ENCODE assay signal across 9 cellular contexts in genomic region chr2:189210250-189211075, GRCh38. TPM values are rescaled to one million over a fixed set of nuclear protein-coding genes. Genes with fewer than 3 reads are reported as not detected.
DNase-seq lines count a peak whose midpoint lies in the region; ATAC-seq and TF ChIP-seq lines count a peak whose summit lies in the region.
"Had no signal": no experiment of that assay in that cellular context is flagged by ENCODE, and none has a peak within 500 bp of the region (broad histone marks: within the 10 kb centered on the region; RNA-seq: fewer than 3 reads in every experiment).

No MANE protein-coding gene starts in this region.

- CTCF ChIA-PET in activated CD4-positive, alpha-beta T cell treated with anti-CD3 and anti-CD28 coated beads for 36 hours (lab: Charles Lee) = interaction anchor here (1.0 kb wide), 1 partner anchor 116 kb away, joined by 4 read pairs; no protein-coding TSS in a partner anchor
- CTCF ChIA-PET in activated CD4-positive, alpha-beta memory T cell treated with anti-CD3 and anti-CD28 coated beads, Interleukin-2, amount 10 ng/mL, durations not matched to agents 7 days and 5 days (lab: Charles Lee) = no interaction called here

- peaks cover 6% of the 10 kb centered on the region for H3K4me1 ChIP-seq in hepatocyte (ENCODE audit: insufficient read depth)
- H3K4me1 ChIP-seq in subcutaneous abdominal adipose tissue (ENCODE audit: control insufficient read depth in 5 of 5, insufficient read depth in 5 of 5, low read length in 5 of 5) = peaks cover 0 to 32% (median 24%) of the 10 kb centered on the region in 5 donors

- H3K36me3 ChIP-seq in hepatocyte (replicated peaks; ENCODE audit: insufficient read depth, low read depth) (no peaks in the 10 kb centered on the region), subcutaneous abdominal adipose tissue (ENCODE audit: control insufficient read depth in 5 of 5, insufficient read depth in 5 of 5, low read length in 5 of 5) (no peaks in the 10 kb centered on the region)

- POLR2A ChIA-PET in activated CD4-positive, alpha-beta T cell treated with anti-CD3 and anti-CD28 coated beads for 36 hours (lab: Charles Lee) = no interaction called here
- POLR2A ChIA-PET in activated CD4-positive, alpha-beta memory T cell treated with anti-CD3 and anti-CD28 coated beads, Interleukin-2, amount 10 ng/mL, durations not matched to agents 7 days and 5 days (lab: Charles Lee) = interaction anchor here (0.8 kb wide), 1 partner anchor 13 kb away, joined by 3 read pairs; no protein-coding TSS in a partner anchor

- H3K27me3 ChIP-seq in hepatocyte (no peaks in the 10 kb centered on the region), subcutaneous abdominal adipose tissue (ENCODE audit: control insufficient read depth in 5 of 5, insufficient read depth in 4 of 5, low read length in 5 of 5) (no peaks in the 10 kb centered on the region)

- H3K9me2 ChIP-seq in hepatocyte (replicated peaks; ENCODE audit: insufficient read depth) = no peaks in the 10 kb centered on the region

- no peaks in the 10 kb centered on the region for H3K9me3 Mint-ChIP-seq in activated CD4-positive, alpha-beta T cell treated with anti-CD3 and anti-CD28 coated beads for 36 hours (ENCODE audit: low read depth)
- H3K9me3 Mint-ChIP-seq in activated CD4-positive, alpha-beta memory T cell treated with anti-CD3 and anti-CD28 coated beads, Interleukin-2, amount 10 ng/mL, durations not matched to agents 7 days and 5 days = no peaks in the 10 kb centered on the region
- H3K9me3 Mint-ChIP-seq: activated B cell treated with CpG ODN at 0.5 μM for 24 hours had no signal

- H3K27ac ChIP-seq in hepatocyte (peak overlapping the region; percentile 86), subcutaneous abdominal adipose tissue (ENCODE audit: low read depth, low read length) (peak overlapping the region; percentile 97)

- peak overlapping the region in 3 of 5 donors; percentile 31 to 82 (median 63) for H3K9ac ChIP-seq in subcutaneous abdominal adipose tissue (ENCODE audit: low read length in 5 of 5)

- no peaks in the 10 kb centered on the region for H3K36me3 Mint-ChIP-seq in activated CD4-positive, alpha-beta T cell treated with anti-CD3 and anti-CD28 coated beads for 36 hours (ENCODE audit: low read depth)
- no peaks in the 10 kb centered on the region for H3K36me3 Mint-ChIP-seq in activated CD4-positive, alpha-beta memory T cell treated with anti-CD3 and anti-CD28 coated beads, Interleukin-2, amount 10 ng/mL, durations not matched to agents 7 days and 5 days (ENCODE audit: low read depth)

- no peaks in the 10 kb centered on the region for H4K20me1 ChIP-seq in hepatocyte (ENCODE audit: insufficient read depth, poor library complexity, severe bottlenecking)

- no peak for TF ChIP-seq CTCF in hepatocyte (IDR thresholded peaks at IDR 0.05; ENCODE audit: poor library complexity)

- H3K4me3 Mint-ChIP-seq in activated CD4-positive, alpha-beta T cell treated with anti-CD3 and anti-CD28 coated beads for 36 hours = no peak overlapping the region
- no peak overlapping the region for H3K4me3 Mint-ChIP-seq in activated CD4-positive, alpha-beta memory T cell treated with anti-CD3 and anti-CD28 coated beads, Interleukin-2, amount 10 ng/mL, durations not matched to agents 7 days and 5 days
- H3K4me3 Mint-ChIP-seq: activated B cell treated with CpG ODN at 0.5 μM for 24 hours had no signal

- 36% methylated on average over 7 of the region's 7 CpGs for WGBS in hepatocyte (ENCODE audit: low lambda C conversion rate, missing lambda C conversion rate)

- peaks cover 11% of the 10 kb centered on the region for H3K4me1 Mint-ChIP-seq in activated CD4-positive, alpha-beta T cell treated with anti-CD3 and anti-CD28 coated beads for 36 hours
- peaks cover 11% of the 10 kb centered on the region for H3K4me1 Mint-ChIP-seq in activated CD4-positive, alpha-beta memory T cell treated with anti-CD3 and anti-CD28 coated beads, Interleukin-2, amount 10 ng/mL, durations not matched to agents 7 days and 5 days
- H3K4me1 Mint-ChIP-seq: activated B cell treated with CpG ODN at 0.5 μM for 24 hours had no signal

- intact Hi-C loops in activated CD4-positive, alpha-beta T cell treated with anti-CD3 and anti-CD28 coated beads for 36 hours (cut with DNase I, micrococcal nuclease) = no loop called here

- ATAC-seq in activated CD4-positive, alpha-beta T cell treated with anti-CD3 and anti-CD28 coated beads for 36 hours = peak; percentile 44
- no peak for ATAC-seq in HG02798 (IDR thresholded peaks at IDR 0.05; ENCODE audit: poor library complexity, unreplicated experiment)

- no peaks in the 10 kb centered on the region for H3K9me3 ChIP-seq in hepatocyte (ENCODE audit: low read depth)
- no peaks in the 10 kb centered on the region for H3K9me3 ChIP-seq in subcutaneous abdominal adipose tissue (ENCODE audit: control insufficient read depth in 5 of 5, low read length in 5 of 5)

- DNase-seq in activated CD4-positive, alpha-beta T cell treated with anti-CD3 and anti-CD28 coated beads for 36 hours = peak; percentile 25
- no peak for DNase-seq in activated CD4-positive, alpha-beta T cell treated with anti-CD3 and anti-CD28 coated beads for 4 hours
- DNase-seq in activated CD4-positive, alpha-beta memory T cell treated with anti-CD3 and anti-CD28 coated beads, Interleukin-2, amount 10 ng/mL, durations not matched to agents 7 days and 5 days = peak; percentile 18
- DNase-seq in hepatocyte (ENCODE audit: low spot score) = peak; percentile 62
- DNase-seq in stimulated activated naive CD4-positive, alpha-beta T cell treated with Interleukin-2 at 50 U/mL for 16 hours (lab: John Stamatoyannopoulos, UW) = no peak
- no peak for DNase-seq in NCI-H1105 treated with DMSO at 0.1 percent for 48 hours (lab: John Stamatoyannopoulos, UW)
- DNase-seq: activated B cell treated with CpG ODN at 0.5 μM for 24 hours had no signal

- no peaks in the 10 kb centered on the region for H3K27me3 Mint-ChIP-seq in activated CD4-positive, alpha-beta T cell treated with anti-CD3 and anti-CD28 coated beads for 36 hours
- peaks cover 6% of the 10 kb centered on the region for H3K27me3 Mint-ChIP-seq in activated CD4-positive, alpha-beta memory T cell treated with anti-CD3 and anti-CD28 coated beads, Interleukin-2, amount 10 ng/mL, durations not matched to agents 7 days and 5 days
- H3K27me3 Mint-ChIP-seq: activated B cell treated with CpG ODN at 0.5 μM for 24 hours had no signal

- no peaks in the 10 kb centered on the region for H3K79me2 ChIP-seq in hepatocyte

- peak overlapping the region; percentile 59 for H3K4me2 ChIP-seq in hepatocyte

- no peak overlapping the region for H3K27ac Mint-ChIP-seq in activated CD4-positive, alpha-beta T cell treated with anti-CD3 and anti-CD28 coated beads for 36 hours
- no peak overlapping the region for H3K27ac Mint-ChIP-seq in activated CD4-positive, alpha-beta memory T cell treated with anti-CD3 and anti-CD28 coated beads, Interleukin-2, amount 10 ng/mL, durations not matched to agents 7 days and 5 days
- H3K27ac Mint-ChIP-seq: activated B cell treated with CpG ODN at 0.5 μM for 24 hours had no signal

- H3K4me3 ChIP-seq in hepatocyte (no peak overlapping the region), subcutaneous abdominal adipose tissue (ENCODE audit: low read depth in 1 of 5, low read length in 5 of 5) (peak overlapping the region; percentile 14 to 65 (median 47))

- peak overlapping the region; percentile 0 for H2AFZ ChIP-seq in hepatocyte

RNA-seq across cellular contexts. Expression of gene COL5A2, which starts 30.9 kb away (rescaled TPM):
- under 1 TPM; 0.32 to 0.50 TPM for total RNA-seq in activated CD4-positive, alpha-beta T cell treated with anti-CD3 and anti-CD28 coated beads for 36 hours
- total RNA-seq in activated CD4-positive, alpha-beta memory T cell treated with anti-CD3 and anti-CD28 coated beads, Interleukin-2, amount 10 ng/mL, durations not matched to agents 7 days and 5 days = 1 to 10 TPM; 1.6 to 1.7 TPM
- total RNA-seq in hepatocyte = 344 and 406 TPM in 2 replicates
- 131 and 137 TPM in 2 replicates for polyA plus RNA-seq in hepatocyte

Comparison
In these comparisons a context has a peak if more than half of its experiments do, and no peak if none do; other contexts are left out.
1. DNase-seq: peak in activated CD4-positive, alpha-beta T cell treated with anti-CD3 and anti-CD28 coated beads for 36 hours (single experiment), activated CD4-positive, alpha-beta memory T cell treated with anti-CD3 and anti-CD28 coated beads, Interleukin-2, amount 10 ng/mL, durations not matched to agents 7 days and 5 days (single experiment) and hepatocyte (single experiment); none in activated CD4-positive, alpha-beta T cell treated with anti-CD3 and anti-CD28 coated beads for 4 hours (0 of 2), stimulated activated naive CD4-positive, alpha-beta T cell treated with Interleukin-2 at 50 U/mL for 16 hours (single experiment) and NCI-H1105 treated with DMSO at 0.1 percent for 48 hours (single experiment).
2. RNA of gene COL5A2, which starts 30.9 kb away (total RNA-seq): 344 to 406 TPM in hepatocyte; 1.6 to 1.7 TPM in activated CD4-positive, alpha-beta memory T cell treated with anti-CD3 and anti-CD28 coated beads, Interleukin-2, amount 10 ng/mL, durations not matched to agents 7 days and 5 days and 0.32 to 0.50 TPM in activated CD4-positive, alpha-beta T cell treated with anti-CD3 and anti-CD28 coated beads for 36 hours; every median in the first group is over 100 times any median in the second.